18 cellular contexts compared by ENCODE assay signal in the genomic region with DNA sequence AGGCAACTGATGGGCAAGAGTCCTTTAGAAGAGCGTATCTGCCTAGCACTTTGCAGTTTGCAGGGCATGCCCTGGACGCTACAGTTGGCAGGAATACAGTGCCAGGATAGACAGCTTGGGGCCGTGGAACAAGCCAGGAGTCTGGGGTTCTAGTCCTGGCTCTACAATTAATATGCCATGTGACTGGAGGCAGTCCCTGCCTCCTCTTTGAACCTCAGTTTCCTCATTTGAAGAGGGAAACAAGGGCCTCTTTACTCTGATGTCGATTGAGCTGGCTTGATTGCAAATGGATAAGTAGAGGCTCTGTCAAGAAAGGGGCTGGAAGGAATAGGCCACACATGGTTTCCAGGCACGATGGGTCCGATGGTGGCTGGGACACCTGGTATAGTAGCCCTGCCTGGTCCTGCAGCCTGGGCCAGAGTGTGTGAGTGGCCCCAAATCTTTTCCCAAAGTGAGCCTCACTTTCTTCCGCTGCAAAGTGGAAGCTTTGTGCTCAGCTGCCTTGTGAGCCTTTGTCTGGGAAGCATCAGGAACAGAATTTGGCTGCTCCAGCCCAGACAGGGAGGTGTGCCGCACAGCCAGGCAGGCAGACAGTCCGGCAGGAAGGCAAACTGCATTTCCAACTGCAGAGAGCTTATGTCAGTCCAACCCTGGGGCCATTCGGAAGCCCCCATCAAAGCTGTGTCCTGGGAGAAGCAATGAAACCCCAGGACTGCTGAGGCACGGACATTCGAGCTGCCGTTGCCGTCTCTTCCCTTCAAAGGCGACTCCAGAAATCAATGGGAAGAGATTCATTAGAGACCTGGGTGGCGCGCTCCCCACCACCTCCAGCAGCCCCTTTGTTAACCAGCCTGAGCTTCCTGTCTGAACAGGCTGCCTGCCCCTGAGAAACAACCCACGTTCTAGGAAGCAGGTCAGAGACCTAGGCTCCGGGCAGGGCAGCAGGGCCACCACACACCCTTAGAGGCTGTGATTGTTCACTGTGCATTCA.
DNase-seq lines count a peak whose midpoint lies in the region; TF ChIP-seq lines count a peak whose summit lies in the region.
"Had no signal": no experiment of that assay in that cellular context is flagged by ENCODE, and none has a peak within 500 bp of the region (broad histone marks: within the 10 kb centered on the region; RNA-seq: fewer than 3 reads in every experiment).

No MANE protein-coding gene starts in this region.

- no peak overlapping the region for H4K8ac ChIP-seq in H9 (replicated peaks; ENCODE audit: insufficient read length, low read depth, low read length)
- H4K8ac ChIP-seq in mesendoderm (ENCODE audit: low read depth, low read length) = no peak overlapping the region

- H3T11ph ChIP-seq in H9 (ENCODE audit: low read length) = no peak overlapping the region

- H3K4me3 Mint-ChIP-seq in H9 = no peak overlapping the region
- H3K4me3 Mint-ChIP-seq: activated naive CD4-positive, alpha-beta T cell treated with anti-CD3 and anti-CD28 coated beads for 36 hours had no signal

- no peak overlapping the region for H3K4ac ChIP-seq in H9 (ENCODE audit: low read depth, low read length)
- no peak overlapping the region for H3K4ac ChIP-seq in mesendoderm (ENCODE audit: low read depth, low read length)

- intact Hi-C loops in dorsolateral prefrontal cortex (cut with DNase I) = no loop called here
- intact Hi-C loops in stomach (cut with DNase I; ENCODE audit: low total_unique reads) = no loop called here

- no peak overlapping the region for H3K56ac ChIP-seq in H9 (ENCODE audit: insufficient read length, low read depth, low read length)
- H3K56ac ChIP-seq in mesendoderm (ENCODE audit: low read length) = peak overlapping the region; percentile 67

- no peak for TF ChIP-seq POLR2A in stomach (IDR thresholded peaks at IDR 0.05)

- no peak for TF ChIP-seq EP300 in stomach (IDR thresholded peaks at IDR 0.05)

- H3K18ac ChIP-seq in H9 (ENCODE audit: insufficient read length, low read depth, low read length) = no peak overlapping the region
- H3K18ac ChIP-seq in mesendoderm (ENCODE audit: low read length) = no peak overlapping the region

- no peaks in the 10 kb centered on the region for H3K79me1 ChIP-seq in H9 (ENCODE audit: insufficient read depth, low read depth, low read length, poor library complexity, severe bottlenecking)
- peaks cover 1% of the 10 kb centered on the region for H3K79me1 ChIP-seq in mesendoderm (ENCODE audit: low read length)

- no peak overlapping the region for H2AFZ ChIP-seq in H9 (ENCODE audit: low read length)

- peaks cover 57 to 60% of the 10 kb centered on the region in 2 experiments for H3K4me1 Mint-ChIP-seq in H9

- H2BK120ac ChIP-seq in H9 (ENCODE audit: low read depth, low read length, poor library complexity, severe bottlenecking) (no peak overlapping the region), mesendoderm (ENCODE audit: low read depth, low read length) (no peak overlapping the region)

- peaks cover 4 to 13% (median 11%) of the 10 kb centered on the region in 3 experiments; a peak in 4 of 7 replicates for H3K36me3 Mint-ChIP-seq in H9 (ENCODE audit: insufficient read depth in 1 of 3, low read depth in 3 of 3)

- no peak overlapping the region for H4K91ac ChIP-seq in H9 (ENCODE audit: insufficient read length, low read depth, low read length)

- H3K4me2 ChIP-seq in H9 (ENCODE audit: insufficient read depth, insufficient read length, low read length) (no peak overlapping the region), mesendoderm (ENCODE audit: low read length) (no peak overlapping the region)

- no peak overlapping the region for H2BK12ac ChIP-seq in H9 (ENCODE audit: insufficient read length, low read depth, low read length)

- TF ChIP-seq CTCF in H9 (conservative IDR thresholded peaks at IDR 0.05) (no peak), dorsolateral prefrontal cortex (IDR thresholded peaks at IDR 0.05 in 54 of 56, conservative IDR thresholded peaks at IDR 0.05 in 2 of 56; ENCODE audit: low read depth in 1 of 56, partially characterized antibody in 56 of 56) (no peak), stomach (IDR thresholded peaks at IDR 0.05) (no peak), GM13976 (IDR thresholded peaks at IDR 0.05; ENCODE audit: borderline replicate concordance, control extremely low read depth, extremely low read depth, insufficient read depth, missing control alignments) (no peak)

- H3K27ac ChIP-seq in H9 (ENCODE audit: insufficient read length, low read depth, low read length) (no peak overlapping the region), dorsolateral prefrontal cortex (peak overlapping the region in 37 of 59 donors; percentile 3 to 72 (median 42)), mesendoderm (ENCODE audit: low read depth, low read length) (no peak overlapping the region), stomach (peak overlapping the region in 3 of 5 donors; percentile 16 to 36 (median 28))
- H3K27ac ChIP-seq: foreskin keratinocyte had no signal

- H3K27me3 Mint-ChIP-seq in H9 (ENCODE audit: low read depth) = peaks cover 87% of the 10 kb centered on the region

- H2BK5ac ChIP-seq in H9 (ENCODE audit: insufficient read length, low read length) (no peak overlapping the region), mesendoderm (ENCODE audit: low read length) (no peak overlapping the region)

- H3K79me2 ChIP-seq in H9 (ENCODE audit: insufficient read depth, low read length) = no peaks in the 10 kb centered on the region
- no peaks in the 10 kb centered on the region for H3K79me2 ChIP-seq in mesendoderm (ENCODE audit: control insufficient read depth, insufficient read depth, low read length)

- DNase-seq in H9 = peak; percentile 68
- DNase-seq in dorsolateral prefrontal cortex = no peak
- no peak for DNase-seq in mesendoderm
- no peak for DNase-seq in stomach
- no peak for DNase-seq in T1000 (lab: John Stamatoyannopoulos, UW)
- DNase-seq in SKM-1 treated with dmso at 0.1 percent for 144 hours (lab: John Stamatoyannopoulos, UW; ENCODE audit: unreplicated experiment) = no peak
- no peak for DNase-seq in GM13976 (ENCODE audit: low spot score)
- no peak for DNase-seq in globus pallidus (ENCODE audit: low spot score)
- DNase-seq: activated CD4-positive, alpha-beta T cell treated with anti-CD3 and anti-CD28 coated beads, Interleukin-2, amount 50 U/mL, for 4 hours; activated naive CD4-positive, alpha-beta T cell treated with anti-CD3 and anti-CD28 coated beads for 36 hours; aorta; foreskin keratinocyte; KG1; NCI-H1092 treated with DMSO at 0.1 percent for 48 hours; NCI-H524; posterior cingulate gyrus; Right ventricle myocardium superior had no signal

- no peak overlapping the region for H2AK5ac ChIP-seq in H9 (ENCODE audit: insufficient read length, low read length)
- H2AK5ac ChIP-seq in mesendoderm (ENCODE audit: low read length) = no peak overlapping the region

- H2BK20ac ChIP-seq in H9 (ENCODE audit: low read depth, low read length, poor library complexity, severe bottlenecking) = no peak overlapping the region

- H3K9ac ChIP-seq in H9 (ENCODE audit: extremely low read depth, insufficient read length, low read length) (no peak overlapping the region), mesendoderm (ENCODE audit: low read length) (peak overlapping the region; percentile 30)

- no peaks in the 10 kb centered on the region for H3K36me3 ChIP-seq in mesendoderm (ENCODE audit: control insufficient read depth, insufficient read depth, low read length)
- peaks cover 0 to 50% (median 39%) of the 10 kb centered on the region in 4 donors for H3K36me3 ChIP-seq in stomach
- H3K36me3 ChIP-seq: HAP-1 had no signal

- H3K4me3 ChIP-seq in dorsolateral prefrontal cortex = no peak overlapping the region
- H3K4me3 ChIP-seq in mesendoderm (ENCODE audit: low read length) = no peak overlapping the region
- H3K4me3 ChIP-seq in stomach = no peak overlapping the region
- H3K4me3 ChIP-seq: HAP-1 had no signal

- H4K5ac ChIP-seq in H9 (ENCODE audit: insufficient read length, low read depth, low read length) = no peak overlapping the region
- H4K5ac ChIP-seq in mesendoderm (ENCODE audit: low read length) = no peak overlapping the region

- H3K27me3 ChIP-seq in H9 (ENCODE audit: insufficient read depth, low read length) (peaks cover 38% of the 10 kb centered on the region), dorsolateral prefrontal cortex (no peaks in the 10 kb centered on the region), mesendoderm (ENCODE audit: insufficient read depth, low read length, poor library complexity) (no peaks in the 10 kb centered on the region), stomach (no peaks in the 10 kb centered on the region)
- H3K27me3 ChIP-seq: foreskin keratinocyte had no signal

- H3K4me1 ChIP-seq in H9 (ENCODE audit: insufficient read depth, low read length) (peaks cover 13% of the 10 kb centered on the region; the same call in 1 of the 2 replicates), mesendoderm (ENCODE audit: control insufficient read depth, low read depth, low read length) (peaks cover 31% of the 10 kb centered on the region), stomach (peaks cover 30 to 90% (median 57%) of the 10 kb centered on the region in 4 donors)

- WGBS in H9 (ENCODE audit: extremely low coverage, insufficient read length, low lambda C conversion rate) = no CpG with 5 or more reads among the region's 19 CpGs
- no CpG with 5 or more reads among the region's 19 CpGs for WGBS in mesendoderm (ENCODE audit: extremely low coverage, insufficient coverage, low lambda C conversion rate)
- WGBS in stomach, 5 donors = 69 to 86% (median 81%) methylated on average over 17 to 19 of the region's 19 CpGs

- in situ Hi-C loops in GM13976 (cut with MboI; ENCODE audit: low sequenced_read_pairs, unreplicated experiment) = no loop called here

- H3K23ac ChIP-seq in H9 (ENCODE audit: insufficient read length, low read depth, low read length) (no peak overlapping the region), mesendoderm (ENCODE audit: low read length) (peak overlapping the region; percentile 37)

- H2BK15ac ChIP-seq in H9 (ENCODE audit: low read depth, low read length) = no peak overlapping the region
- no peak overlapping the region for H2BK15ac ChIP-seq in mesendoderm (replicated peaks; ENCODE audit: low read depth)

- no peaks in the 10 kb centered on the region for H3K9me3 ChIP-seq in H9 (ENCODE audit: control insufficient read depth, low read depth, low read length)
- H3K9me3 ChIP-seq in stomach = no peaks in the 10 kb centered on the region
- H3K9me3 ChIP-seq: HAP-1 had no signal

- H3K23me2 ChIP-seq in H9 (ENCODE audit: insufficient read length, low read depth, low read length, poor library complexity, severe bottlenecking) = peaks cover 5% of the 10 kb centered on the region

- no peak overlapping the region for H3K27ac Mint-ChIP-seq in H9
- H3K27ac Mint-ChIP-seq: activated naive CD4-positive, alpha-beta T cell treated with anti-CD3 and anti-CD28 coated beads for 36 hours had no signal

- H3K14ac ChIP-seq in H9 (ENCODE audit: insufficient read depth, low read length) = peak overlapping the region; percentile 11; the same call in 1 of the 2 replicates

- H3K9me3 Mint-ChIP-seq in H9 = no peaks in the 10 kb centered on the region
- H3K9me3 Mint-ChIP-seq: activated naive CD4-positive, alpha-beta T cell treated with anti-CD3 and anti-CD28 coated beads for 36 hours had no signal

- peaks cover 3% of the 10 kb centered on the region for H4K20me1 ChIP-seq in H9 (ENCODE audit: control insufficient read depth, insufficient read depth, insufficient read length)

Comparison
In these comparisons a context has a peak if more than half of its experiments do, and no peak if none do; other contexts are left out.
1. H3K27ac ChIP-seq: peak in dorsolateral prefrontal cortex (37 of 59) and stomach (3 of 5); none in H9 (single experiment) and mesendoderm (single experiment).